29 cellular contexts compared by ENCODE assay signal in the genomic region with DNA sequence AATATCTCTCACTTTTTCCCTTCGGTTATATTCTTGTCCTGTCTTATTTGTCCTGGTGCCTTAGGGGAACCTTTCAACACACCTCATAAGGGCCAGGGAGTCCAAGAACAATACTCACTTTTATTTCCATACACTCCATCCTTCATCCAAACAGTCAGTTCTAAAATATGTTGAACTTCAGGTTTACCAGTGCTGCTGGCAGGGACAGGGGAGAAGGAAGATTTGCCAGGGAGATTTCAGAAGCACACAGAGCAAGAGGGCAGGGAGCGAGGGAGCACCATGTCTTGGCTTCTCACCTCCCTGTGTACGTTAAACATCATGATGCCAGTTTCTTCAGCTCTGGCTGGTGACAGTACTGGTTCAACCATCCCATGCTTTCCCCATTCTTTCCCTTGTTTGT.
DNase-seq lines count a peak whose midpoint lies in the region; ATAC-seq, FAIRE-seq and TF ChIP-seq lines count a peak whose summit lies in the region.
"Had no signal": no experiment of that assay in that cellular context is flagged by ENCODE, and none has a peak within 500 bp of the region (broad histone marks: within the 10 kb centered on the region; RNA-seq: fewer than 3 reads in every experiment).

No MANE protein-coding gene starts in this region.

- no peak for FAIRE-seq in bronchial epithelial cell (lab: Jason Lieb, UNC)
- FAIRE-seq: HepG2, K562 had no signal

- intact Hi-C loops in Calu3 (cut with micrococcal nuclease; ENCODE audit: unreplicated experiment): no loop called here
- intact Hi-C loops in PC-3 (cut with micrococcal nuclease): no loop called here
- intact Hi-C loops in lower lobe of right lung (cut with DNase I): no loop called here
- intact Hi-C loops in right lobe of liver (cut with DNase I): no loop called here
- intact Hi-C loops in OCI-LY7 (cut with micrococcal nuclease; ENCODE audit: unreplicated experiment): no loop called here

- no peaks in the 10 kb centered on the region for H3K9me3 Mint-ChIP-seq in Calu3 (ENCODE audit: low read depth, unreplicated experiment)

- H3K9me3 ChIP-seq in PC-3 (ENCODE audit: low read length) (no peaks in the 10 kb centered on the region), lower lobe of right lung (no peaks in the 10 kb centered on the region), right lobe of liver (no peaks in the 10 kb centered on the region), OCI-LY7 (ENCODE audit: low read length) (no peaks in the 10 kb centered on the region), HAP-1 (no peaks in the 10 kb centered on the region)
- H3K9me3 ChIP-seq: BE2C, MG63 had no signal

- no peak overlapping the region for H3K27ac Mint-ChIP-seq in Calu3 (ENCODE audit: unreplicated experiment)
- H3K27ac Mint-ChIP-seq: CD14-positive monocyte; CD8-positive, alpha-beta memory T cell had no signal

- BruUV-seq in Calu3 (replicated peaks; lab: Mats Ljungman, UMichigan) (no TSS peak), PC-3 (replicated peaks; lab: Mats Ljungman, UMichigan) (no TSS peak), OCI-LY7 (replicated peaks; lab: Mats Ljungman, UMichigan) (no TSS peak)

- TF ChIP-seq POLR2A in right lobe of liver (IDR thresholded peaks at IDR 0.05): no peak

- DNase-seq in Calu3: peak; percentile 11
- peak; percentile 72 for DNase-seq in PC-3
- peak; percentile 85 for DNase-seq in bronchial epithelial cell (ENCODE audit: low read depth)
- DNase-seq in lower lobe of right lung: no peak
- DNase-seq in right lobe of liver: no peak
- DNase-seq in OCI-LY7 (ENCODE audit: low spot score): no peak
- no peak for DNase-seq in GM10248 (ENCODE audit: extremely low spot score)
- no peak for DNase-seq in HAP-1 (ENCODE audit: low spot score in 2 of 2)
- DNase-seq: 8988T; ACHN; BE2C; CD8-positive, alpha-beta memory T cell; DMS153; DND-41; Kasumi-1; MG63; NCI-H1105 treated with DMSO at 0.1 percent for 48 hours; NCI-H1694; NCI-H2029 treated with DMSO at 0.1 percent for 48 hours; NCI-H446 treated with DMSO at 0.1 percent for 48 hours; NCI-H526; NCI-H82; NK-92 treated with Interleukin-12 subunit alpha and Interleukin-12 subunit beta, amount 100 ng/mL, for 24 hours; SIG-M5 had no signal

- in situ Hi-C loops in HAP-1 (cut with MboI; ENCODE audit: low sequenced_read_pairs): no loop called here

- H3K4me3 ChIP-seq in PC-3 (ENCODE audit: low read length) (no peak overlapping the region), bronchial epithelial cell (ENCODE audit: low read depth, low read length) (no peak overlapping the region), lower lobe of right lung (no peak overlapping the region), right lobe of liver (no peak overlapping the region), OCI-LY7 (ENCODE audit: low read depth, low read length, poor library complexity, severe bottlenecking) (no peak overlapping the region), HAP-1 (no peak overlapping the region)
- H3K4me3 ChIP-seq: K562, MG63, SK-N-MC had no signal

- WGBS in right lobe of liver (ENCODE audit: insufficient coverage, low coverage, low lambda C conversion rate, missing lambda C conversion rate): 22% methylated on average over 3 of the region's 3 CpGs

- POLR2A ChIA-PET in PC-3 (lab: Charles Lee; ENCODE audit: unreplicated experiment): no interaction called here
- POLR2A ChIA-PET in OCI-LY7 (lab: Charles Lee): no interaction called here
- POLR2A ChIA-PET in GM10248 (lab: Yijun Ruan, JAX): no interaction called here

- CTCF ChIA-PET in Calu3 (lab: Charles Lee): no interaction called here
- CTCF ChIA-PET in PC-3 (lab: Charles Lee): no interaction called here
- CTCF ChIA-PET in OCI-LY7 (lab: Charles Lee; ENCODE audit: unreplicated experiment): no interaction called here
- CTCF ChIA-PET in GM10248 (lab: Yijun Ruan, JAX): no interaction called here

- H3K4me1 ChIP-seq in PC-3 (ENCODE audit: insufficient read depth, low read length) (peaks cover 10% of the 10 kb centered on the region), lower lobe of right lung (no peaks in the 10 kb centered on the region), right lobe of liver (no peaks in the 10 kb centered on the region), OCI-LY7 (ENCODE audit: insufficient read depth, low read length, poor library complexity, severe bottlenecking) (no peaks in the 10 kb centered on the region), HAP-1 (no peaks in the 10 kb centered on the region)
- H3K4me1 ChIP-seq: BE2C had no signal

- H3K36me3 ChIP-seq in PC-3 (ENCODE audit: low read depth, low read length) (no peaks in the 10 kb centered on the region), bronchial epithelial cell (ENCODE audit: control insufficient read depth, insufficient read depth, low read length) (no peaks in the 10 kb centered on the region), lower lobe of right lung (no peaks in the 10 kb centered on the region), right lobe of liver (no peaks in the 10 kb centered on the region), OCI-LY7 (ENCODE audit: insufficient read depth, low read length) (no peaks in the 10 kb centered on the region), HAP-1 (replicated peaks) (no peaks in the 10 kb centered on the region)
- H3K36me3 ChIP-seq: BE2C, MG63 had no signal

- no peaks in the 10 kb centered on the region for H3K9me2 ChIP-seq in PC-3 (replicated peaks; ENCODE audit: low read length)
- H3K9me2 ChIP-seq in OCI-LY7 (ENCODE audit: insufficient read depth, low read length): no peaks in the 10 kb centered on the region

- H4K20me1 ChIP-seq in PC-3 (ENCODE audit: low read length): no peaks in the 10 kb centered on the region
- H4K20me1 ChIP-seq in OCI-LY7 (ENCODE audit: insufficient read depth, low read length): no peaks in the 10 kb centered on the region

- H3K27ac ChIP-seq in PC-3 (ENCODE audit: low read length) (no peak overlapping the region), lower lobe of right lung (no peak overlapping the region), right lobe of liver (no peak overlapping the region), OCI-LY7 (ENCODE audit: low read depth, low read length, poor library complexity, severe bottlenecking) (no peak overlapping the region)
- H3K27ac ChIP-seq: SK-N-MC had no signal

- TF ChIP-seq CTCF in Calu3 (IDR thresholded peaks at IDR 0.05; ENCODE audit: unreplicated experiment) (no peak), PC-3 (conservative IDR thresholded peaks at IDR 0.05; ENCODE audit: low read depth, low read length) (no peak), bronchial epithelial cell (IDR thresholded peaks at IDR 0.05; ENCODE audit: insufficient read depth, low read length, severe bottlenecking) (no peak), lower lobe of right lung (IDR thresholded peaks at IDR 0.05) (no peak), right lobe of liver (IDR thresholded peaks at IDR 0.05) (no peak), OCI-LY7 (conservative IDR thresholded peaks at IDR 0.05; ENCODE audit: low read length) (no peak), GM10248 (IDR thresholded peaks at IDR 0.05; ENCODE audit: control extremely low read depth, extremely low read depth, low read depth, missing control alignments) (no peak)

- H3K4me3 Mint-ChIP-seq in Calu3 (ENCODE audit: low read depth, unreplicated experiment): no peak overlapping the region
- H3K4me3 Mint-ChIP-seq: CD14-positive monocyte; CD8-positive, alpha-beta memory T cell had no signal

- peak; percentile 71 for ATAC-seq in PC-3
- ATAC-seq in lower lobe of right lung: peak; percentile 9 to 23
- no peak for ATAC-seq in right lobe of liver
- ATAC-seq: HepG2, K562, Panc1 had no signal

- no peak overlapping the region for H3K9ac ChIP-seq in PC-3 (ENCODE audit: low read length)

- no peaks in the 10 kb centered on the region for H3K36me3 Mint-ChIP-seq in Calu3 (ENCODE audit: insufficient read depth, unreplicated experiment)
- H3K36me3 Mint-ChIP-seq: CD14-positive monocyte; CD8-positive, alpha-beta memory T cell had no signal

- peaks cover 11% of the 10 kb centered on the region for H3K4me1 Mint-ChIP-seq in Calu3 (ENCODE audit: low read depth, unreplicated experiment)
- H3K4me1 Mint-ChIP-seq: CD14-positive monocyte; CD8-positive, alpha-beta memory T cell had no signal

- H2AFZ ChIP-seq in PC-3 (ENCODE audit: low read length) (no peak overlapping the region), OCI-LY7 (ENCODE audit: low read length) (no peak overlapping the region)

- no peaks in the 10 kb centered on the region for H3F3A ChIP-seq in PC-3 (ENCODE audit: low read length, unreplicated experiment)

- no peaks in the 10 kb centered on the region for H3K27me3 Mint-ChIP-seq in Calu3 (ENCODE audit: unreplicated experiment)
- H3K27me3 Mint-ChIP-seq: CD8-positive, alpha-beta memory T cell had no signal

- H3K27me3 ChIP-seq in PC-3 (ENCODE audit: low read length) (no peaks in the 10 kb centered on the region), bronchial epithelial cell (ENCODE audit: control insufficient read depth, insufficient read depth, low read length) (no peaks in the 10 kb centered on the region), lower lobe of right lung (ENCODE audit: low read depth) (no peaks in the 10 kb centered on the region), right lobe of liver (no peaks in the 10 kb centered on the region), HAP-1 (ENCODE audit: low read depth) (no peaks in the 10 kb centered on the region)
- H3K27me3 ChIP-seq: BE2C, MG63 had no signal

- no peak overlapping the region for H3K4me2 ChIP-seq in PC-3 (ENCODE audit: low read length)
- H3K4me2 ChIP-seq in OCI-LY7 (ENCODE audit: low read length): no peak overlapping the region

- no peaks in the 10 kb centered on the region for H3K79me2 ChIP-seq in PC-3 (ENCODE audit: low read length)
- no peaks in the 10 kb centered on the region for H3K79me2 ChIP-seq in OCI-LY7 (ENCODE audit: insufficient read depth, low read depth, low read length)

Comparison
In these comparisons a context has a peak if more than half of its experiments do, and no peak if none do; other contexts are left out.
1. DNase-seq: peak in Calu3 (single experiment), PC-3 (single experiment) and bronchial epithelial cell (single experiment); none in lower lobe of right lung (single experiment), right lobe of liver (0 of 3), OCI-LY7 (single experiment), GM10248 (single experiment) and HAP-1 (0 of 2).
2. ATAC-seq: peak in PC-3 (single experiment) and lower lobe of right lung (2 of 2); none in right lobe of liver (0 of 4).